1 cellular context compared by ENCODE assay signal in genomic region chr12:52082026-52082667, GRCh38.
TF ChIP-seq lines count a peak whose summit lies in the region.

No MANE protein-coding gene starts in this region.

TF ChIP-seq in H1, 55 proteins besides CTCF, POLR2A, EP300 and RAD21:
- TF ChIP-seq SP1 (IDR thresholded peaks at IDR 0.05; ENCODE audit: low read depth, low read length), result no peak
- no peak for TF ChIP-seq JUND (IDR thresholded peaks at IDR 0.05; ENCODE audit: low read length)
- no peak for TF ChIP-seq CBX5 (IDR thresholded peaks at IDR 0.05; ENCODE audit: low read depth, low read length)
- no peak for TF ChIP-seq POU5F1 (IDR thresholded peaks at IDR 0.05; ENCODE audit: low read depth, low read length)
- no peak for TF ChIP-seq FOSL1 (IDR thresholded peaks at IDR 0.05; ENCODE audit: insufficient read depth, low read depth, low read length)
- no peak for TF ChIP-seq HDAC2 (IDR thresholded peaks at IDR 0.05; ENCODE audit: borderline replicate concordance in 1 of 2, low read depth in 2 of 2, low read length in 2 of 2)
- no peak for TF ChIP-seq CREB1 (IDR thresholded peaks at IDR 0.05)
- no peak for TF ChIP-seq TEAD4 (IDR thresholded peaks at IDR 0.05; ENCODE audit: low read depth, low read length)
